Comparison of ENCODE assay signal across 30 cellular contexts in the genomic region with DNA sequence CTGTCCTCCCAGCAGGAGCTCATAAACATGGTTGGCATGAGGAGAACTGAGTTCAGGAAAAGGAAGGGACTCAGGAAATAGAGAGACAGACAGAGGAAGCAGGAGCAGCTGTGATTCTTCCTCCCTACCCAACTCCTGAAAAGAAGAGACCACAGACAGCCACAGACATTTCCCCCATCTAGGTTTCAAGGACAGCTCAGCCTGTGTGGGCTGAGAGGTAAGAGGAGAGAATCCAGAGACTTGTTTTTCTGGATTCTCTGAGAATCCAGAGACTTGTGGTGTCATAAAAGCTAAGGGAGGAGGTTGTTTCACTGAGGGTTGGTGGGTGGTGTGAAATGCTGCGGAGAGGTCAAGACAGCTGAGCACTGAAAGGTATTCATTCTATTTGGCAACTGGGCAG. TPM values are rescaled to one million over a fixed set of nuclear protein-coding genes. Genes with fewer than 3 reads are reported as not detected.
DNase-seq lines count a peak whose midpoint lies in the region; ATAC-seq, FAIRE-seq and TF ChIP-seq lines count a peak whose summit lies in the region.
"Had no signal": no experiment of that assay in that cellular context is flagged by ENCODE, and none has a peak within 500 bp of the region (broad histone marks: within the 10 kb centered on the region; RNA-seq: fewer than 3 reads in every experiment).

No MANE protein-coding gene starts in this region.

- no peak overlapping the region for H3K27ac ChIP-seq in astrocyte (ENCODE audit: low read depth, low read length)
- H3K27ac ChIP-seq: brain microvascular endothelial cell, epithelial cell of prostate, suprapubic skin had no signal

- no peak overlapping the region for H3K9ac ChIP-seq in astrocyte (ENCODE audit: low read length)
- H3K9ac ChIP-seq: SK-N-SH had no signal

- H2AFZ ChIP-seq in astrocyte (ENCODE audit: low read depth, low read length) = no peak overlapping the region

- in situ Hi-C loops in KBM-7 (cut with MboI; ENCODE audit: low pct_unique_long_range_greater_than_20kb, low sequenced_read_pairs) = no loop called here

- no peak overlapping the region for H3K4me2 ChIP-seq in astrocyte (ENCODE audit: low read length)
- H3K4me2 ChIP-seq: SK-N-SH had no signal

- no peak for FAIRE-seq in astrocyte (lab: Jason Lieb, UNC)
- FAIRE-seq: D721Med, H1 had no signal

- no peak overlapping the region for H3K4me3 Mint-ChIP-seq in astrocyte (ENCODE audit: unreplicated experiment)
- H3K4me3 Mint-ChIP-seq: activated CD4-positive, alpha-beta memory T cell treated with anti-CD3 and anti-CD28 coated beads for 36 hours; activated T-cell treated with anti-CD3 and anti-CD28 coated beads, Interleukin-2, amount 50 U/mL, for 72 hours; CD14-positive monocyte; HFFc6; IgD-negative memory B cell had no signal

- peak overlapping the region; percentile 13 for H3K27ac Mint-ChIP-seq in astrocyte (ENCODE audit: unreplicated experiment)
- H3K27ac Mint-ChIP-seq: activated CD4-positive, alpha-beta memory T cell treated with anti-CD3 and anti-CD28 coated beads for 36 hours; activated T-cell treated with anti-CD3 and anti-CD28 coated beads, Interleukin-2, amount 50 U/mL, for 72 hours; HFFc6 had no signal

- no peaks in the 10 kb centered on the region for H4K20me1 ChIP-seq in astrocyte (ENCODE audit: insufficient read depth, low read length)

- H3K4me1 Mint-ChIP-seq in astrocyte (ENCODE audit: low read depth, unreplicated experiment) = peaks cover 17% of the 10 kb centered on the region
- H3K4me1 Mint-ChIP-seq: IgD-negative memory B cell had no signal

- ATAC-seq in HG03139 (IDR thresholded peaks at IDR 0.05; ENCODE audit: unreplicated experiment) = no peak
- ATAC-seq: activated CD4-positive, CD25-positive, alpha-beta regulatory T cell treated with anti-CD3 and anti-CD28 coated beads, Interleukin-2, amount 50 U/mL, for 24 hours; activated T-cell treated with anti-CD3 and anti-CD28 coated beads, Interleukin-2, amount 50 U/mL, for 72 hours; left lobe of liver; PC-3; Right ventricle myocardium inferior had no signal

- peak; percentile 38 for DNase-seq in KBM-7
- peak; percentile 2 for DNase-seq in astrocyte (ENCODE audit: low read depth)
- peak; percentile 28 for DNase-seq in left kidney (ENCODE audit: low read depth, low spot score)
- peak; percentile 27 for DNase-seq in skeletal muscle cell (ENCODE audit: low read depth)
- no peak for DNase-seq in NCI-H774 (lab: John Stamatoyannopoulos, UW)
- no peak for DNase-seq in stimulated activated CD4-positive, alpha-beta T cell treated with anti-CD3 and anti-CD28 coated beads, Interleukin-12 subunit alpha, Interleukin-12 subunit beta, amount 100 ng/mL, for 4 hours
- DNase-seq in NCI-H1092 (lab: John Stamatoyannopoulos, UW) = no peak
- DNase-seq: activated CD4-positive, alpha-beta memory T cell treated with anti-CD3 and anti-CD28 coated beads for 36 hours; activated naive CD4-positive, alpha-beta T cell treated with Interleukin-2 at 50 U/mL for 16 hours; activated T-cell treated with anti-CD3 and anti-CD28 coated beads, Interleukin-2, amount 50 U/mL, for 72 hours; brain microvascular endothelial cell; DND-41; glutamatergic neuron; HFFc6; NCI-H1105; NCI-H187 treated with DMSO at 0.1 percent for 48 hours; NCI-H510A treated with DMSO at 0.1 percent for 48 hours; PC-3; SK-N-SH; stimulated activated naive CD4-positive, alpha-beta T cell had no signal

- no peaks in the 10 kb centered on the region for H3K9me3 ChIP-seq in astrocyte (ENCODE audit: insufficient read depth, low read depth, low read length)
- H3K9me3 ChIP-seq: SK-N-SH, suprapubic skin had no signal

- H3K4me3 ChIP-seq in astrocyte (ENCODE audit: insufficient read depth, low read depth, low read length) = no peak overlapping the region
- no peak overlapping the region for H3K4me3 ChIP-seq in skeletal muscle cell (ENCODE audit: low read depth, low read length)
- H3K4me3 ChIP-seq: suprapubic skin had no signal

- H3K4me1 ChIP-seq in astrocyte (ENCODE audit: insufficient read depth, low read length) = peaks cover 3% of the 10 kb centered on the region

- no peaks in the 10 kb centered on the region for H3K9me3 Mint-ChIP-seq in astrocyte (ENCODE audit: unreplicated experiment)
- H3K9me3 Mint-ChIP-seq: activated CD4-positive, alpha-beta memory T cell treated with anti-CD3 and anti-CD28 coated beads for 36 hours; activated T-cell treated with anti-CD3 and anti-CD28 coated beads, Interleukin-2, amount 50 U/mL, for 72 hours; CD14-positive monocyte; HFFc6; IgD-negative memory B cell had no signal

- no peaks in the 10 kb centered on the region for H3K27me3 ChIP-seq in astrocyte (ENCODE audit: insufficient read depth, low read length)
- H3K27me3 ChIP-seq: brain microvascular endothelial cell, suprapubic skin had no signal

- H3K36me3 ChIP-seq in astrocyte (ENCODE audit: insufficient read depth, low read length) = no peaks in the 10 kb centered on the region
- H3K36me3 ChIP-seq: brain microvascular endothelial cell had no signal

- H3K79me2 ChIP-seq in astrocyte (ENCODE audit: insufficient read depth, low read length) = no peaks in the 10 kb centered on the region

- peaks cover 16% of the 10 kb centered on the region for H3K36me3 Mint-ChIP-seq in astrocyte (ENCODE audit: low read depth, unreplicated experiment)

- TF ChIP-seq CTCF in astrocyte (IDR thresholded peaks at IDR 0.05; ENCODE audit: insufficient read depth, low read depth, low read length) = no peak

- peaks cover 4% of the 10 kb centered on the region for H3K27me3 Mint-ChIP-seq in astrocyte (ENCODE audit: low read depth, unreplicated experiment)
- H3K27me3 Mint-ChIP-seq: activated CD4-positive, alpha-beta memory T cell treated with anti-CD3 and anti-CD28 coated beads for 36 hours; IgD-negative memory B cell had no signal

RNA-seq across cellular contexts. Expression of gene STK33, which starts 19.0 kb away (rescaled TPM):
- 7.5 and 8.1 TPM in 2 replicates for total RNA-seq in astrocyte
- total RNA-seq: PC-3 had no signal

Comparison
In these comparisons a context has a peak if more than half of its experiments do, and no peak if none do; other contexts are left out.
1. DNase-seq: peak in KBM-7 (single experiment), astrocyte (single experiment), left kidney (single experiment) and skeletal muscle cell (single experiment); none in NCI-H774 (single experiment), stimulated activated CD4-positive, alpha-beta T cell treated with anti-CD3 and anti-CD28 coated beads, Interleukin-12 subunit alpha, Interleukin-12 subunit beta, amount 100 ng/mL, for 4 hours (single experiment) and NCI-H1092 (single experiment).